8 cellular contexts compared by ENCODE assay signal in the genomic region with DNA sequence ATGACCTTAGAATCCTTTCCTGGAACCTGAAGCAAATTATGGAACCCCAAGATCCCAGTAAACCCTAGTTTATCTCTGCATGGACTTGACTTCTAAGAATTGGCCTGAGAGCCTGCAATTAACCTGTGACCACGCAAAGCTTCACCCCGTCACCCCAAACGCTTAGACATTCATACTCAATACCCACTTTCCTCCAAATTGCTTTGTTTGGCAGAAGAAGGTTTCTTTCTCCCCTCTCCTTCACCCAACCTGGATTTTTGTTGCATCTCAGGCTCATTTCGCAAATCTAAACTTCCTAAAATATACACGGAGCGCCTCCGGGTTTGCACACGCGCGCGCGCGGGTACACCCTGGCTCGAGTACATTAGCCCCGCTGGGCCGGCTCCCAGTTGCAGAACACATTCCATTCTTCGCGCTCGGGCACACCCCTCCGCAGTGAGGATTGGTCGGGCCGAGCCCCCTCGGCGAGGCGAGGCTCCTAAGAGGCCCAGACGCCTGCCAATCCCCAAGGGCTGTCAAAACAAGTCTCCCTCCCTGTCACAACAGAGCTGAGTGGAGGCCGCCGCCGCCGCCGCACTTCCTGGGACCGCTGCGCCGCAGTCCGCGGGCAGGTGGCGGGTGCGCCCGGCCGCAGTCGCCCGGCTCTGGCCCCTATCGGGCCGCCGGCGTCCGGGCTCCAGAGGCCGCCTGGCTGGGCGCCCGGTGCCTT. TPM values are rescaled to one million over a fixed set of nuclear protein-coding genes. Genes with fewer than 3 reads are reported as not detected.
DNase-seq lines count a peak whose midpoint lies in the region; ATAC-seq lines count a peak whose summit lies in the region.

A gene (plus strand): TSS at position 545 of the 709 bp plus-strand sequence.

- peak; percentile 81 for DNase-seq in A172 (ENCODE audit: low spot score)
- peak; percentile 43 for DNase-seq in NCI-H2196 treated with DMSO at 0.1 percent for 48 hours (lab: John Stamatoyannopoulos, UW; ENCODE audit: unreplicated experiment)
- peak; percentile 81 for DNase-seq in activated CD4-positive, CD25-positive, alpha-beta regulatory T cell treated with anti-CD3 and anti-CD28 coated beads, Interleukin-2, amount 50 U/mL, for 16 hours (ENCODE audit: low read depth, low spot score)
- DNase-seq in central memory CD4-positive, alpha-beta T cell = peak; percentile 91
- DNase-seq in inferior parietal cortex (ENCODE audit: extremely low spot score) = peak; percentile 95
- DNase-seq in smooth muscle cell of the brain vasculature (ENCODE audit: low read depth, low spot score) = peak; percentile 52

- ATAC-seq in GM18868 (IDR thresholded peaks at IDR 0.05; ENCODE audit: unreplicated experiment) (peak; percentile 99), HG03108 (IDR thresholded peaks at IDR 0.05; ENCODE audit: unreplicated experiment) (peak; percentile 100)

RNA-seq across cellular contexts. Expression of the gene that starts here (rescaled TPM):
- not detected in 2 replicates for total RNA-seq in A172 (2014; rRNA removed; shearing (Covaris generic))

Comparison
In these comparisons a context has a peak if more than half of its experiments do, and no peak if none do; other contexts are left out.
1. Peak in every context shown above with its lines: DNase-seq and ATAC-seq.
2. Peak in DNase-seq in A172; RNA of the gene not detected or under 1 TPM.
3. DNase-seq: peak in every context shown above with its lines; median percentile 95 in inferior parietal cortex; 91 in central memory CD4-positive, alpha-beta T cell; 81 in A172; 81 in activated CD4-positive, CD25-positive, alpha-beta regulatory T cell treated with anti-CD3 and anti-CD28 coated beads, Interleukin-2, amount 50 U/mL, for 16 hours; 52 in smooth muscle cell of the brain vasculature; 43 in NCI-H2196 treated with DMSO at 0.1 percent for 48 hours.